In genomic region chr19:1863638-1864479, GRCh38 we compare ENCODE assay signal across 1 cellular context.
TF ChIP-seq lines count a peak whose summit lies in the region.

No MANE protein-coding gene starts in this region.

TF ChIP-seq in K562, 482 proteins besides CTCF, POLR2A, EP300 and RAD21 (continues in another document):
- TF ChIP-seq SIX5 (IDR thresholded peaks at IDR 0.05; ENCODE audit: borderline replicate concordance in 1 of 2, insufficient read depth in 1 of 2, low read depth in 1 of 2, low read length in 2 of 2) (no peak), NFIC (IDR thresholded peaks at IDR 0.05) (0 out of 2 replicates have a peak, but pooled peaks have one; percentile 30), RBM17 (IDR thresholded peaks at IDR 0.05; ENCODE audit: borderline replicate concordance, low read depth, low read length) (no peak), PHF8 (IDR thresholded peaks at IDR 0.05; ENCODE audit: borderline replicate concordance, low read length) (peak; percentile 67; the same call in 1 of the 2 replicates), ELF2 (CRISPR knock-in tag; IDR thresholded peaks at IDR 0.05) (peak; percentile 59), ZFP36 (IDR thresholded peaks at IDR 0.05; ENCODE audit: low read depth, low read length, partially characterized antibody) (no peak), THRB (CRISPR knock-in tag; conservative IDR thresholded peaks at IDR 0.05) (0 out of 2 replicates have a peak, but pooled peaks have one; percentile 68), NELFE (IDR thresholded peaks at IDR 0.05; ENCODE audit: insufficient read depth, insufficient read length) (no peak), PHF20 (IDR thresholded peaks at IDR 0.05; ENCODE audit: partially characterized antibody) (peak; percentile 34), ELK3 (CRISPR knock-in tag; IDR thresholded peaks at IDR 0.05) (no peak), AFF4 (CRISPR knock-in tag; IDR thresholded peaks at IDR 0.05) (no peak; the same call in 1 of the 2 replicates), DPF2 (IDR thresholded peaks at IDR 0.05) (peak; percentile 37; the same call in 1 of the 2 replicates), GABPB1 (CRISPR knock-in tag; IDR thresholded peaks at IDR 0.05) (0 out of 2 replicates have a peak, but pooled peaks have one; percentile 39), E2F8 (IDR thresholded peaks at IDR 0.05; ENCODE audit: low read depth, partially characterized antibody) (peak; percentile 77), E2F6 (IDR thresholded peaks at IDR 0.05; ENCODE audit: borderline replicate concordance in 1 of 2, extremely low read depth in 1 of 2, insufficient read depth in 1 of 2, insufficient read length in 1 of 2, low read depth in 1 of 2, low read length in 1 of 2, poor library complexity in 1 of 2, severe bottlenecking in 1 of 2) (peak; percentile 68 to 76), TRIM24 (IDR thresholded peaks at IDR 0.05) (peak in 1 of 2 experiments; percentile 36; a peak in 1 of 4 replicates), PRPF4 (IDR thresholded peaks at IDR 0.05; ENCODE audit: insufficient read depth, low read depth, low read length, poor library complexity, severe bottlenecking) (peak; percentile 75), E2F3 (CRISPR knock-in tag; IDR thresholded peaks at IDR 0.05) (0 out of 2 replicates have a peak, but pooled peaks have one; percentile 39), L3MBTL2 (IDR thresholded peaks at IDR 0.05) (peak; percentile 78), HDAC1 (IDR thresholded peaks at IDR 0.05) (peak; percentile 96 to 100; a peak in 3 of 4 replicates), USF2 (CRISPR knock-in tag; IDR thresholded peaks at IDR 0.05) (peak; percentile 89), CREB3L1 (IDR thresholded peaks at IDR 0.05; ENCODE audit: borderline replicate concordance, low read depth) (peak; percentile 76), ZBTB17 (CRISPR knock-in tag; IDR thresholded peaks at IDR 0.05) (no peak), LEF1 (IDR thresholded peaks at IDR 0.05) (peak; percentile 72), ZBTB7A (IDR thresholded peaks at IDR 0.05; ENCODE audit: borderline replicate concordance, control insufficient read depth, low read depth, low read length) (peak; percentile 67), ZBTB11 (CRISPR knock-in tag; IDR thresholded peaks at IDR 0.05) (peak in 1 of 3 experiments; percentile 81; a peak in 2 of 6 replicates), BCOR (IDR thresholded peaks at IDR 0.05) (peak; percentile 55; the same call in 1 of the 2 replicates), RBFOX2 (IDR thresholded peaks at IDR 0.05; ENCODE audit: low read depth, low read length) (peak; percentile 81), KLF6 (CRISPR knock-in tag; IDR thresholded peaks at IDR 0.05; ENCODE audit: borderline replicate concordance) (peak; percentile 94), RBM14 (IDR thresholded peaks at IDR 0.05; ENCODE audit: borderline replicate concordance, insufficient read depth, low read depth, low read length) (0 out of 2 replicates have a peak, but pooled peaks have one; percentile 41), ETV1 (tag; conservative IDR thresholded peaks at IDR 0.05; ENCODE audit: low read depth) (peak; percentile 83), ZBTB1 (CRISPR knock-in tag; IDR thresholded peaks at IDR 0.05; ENCODE audit: borderline replicate concordance, low read depth) (peak; percentile 30; the same call in 1 of the 2 replicates), CLOCK (CRISPR knock-in tag; IDR thresholded peaks at IDR 0.05; ENCODE audit: borderline replicate concordance) (0 out of 2 replicates have a peak, but pooled peaks have one; percentile 14), ATF7 (IDR thresholded peaks at IDR 0.05) (peak; percentile 59; the same call in 1 of the 2 replicates), HMGN3 (IDR thresholded peaks at IDR 0.05; ENCODE audit: borderline replicate concordance, extremely low read depth, insufficient read length, low read depth, low read length) (peak; percentile 48), MAZ (CRISPR knock-in tag; conservative IDR thresholded peaks at IDR 0.05 in 1 of 2, IDR thresholded peaks at IDR 0.05 in 1 of 2) (peak in 1 of 2 experiments; percentile 91; a peak in 2 of 4 replicates), GMEB1 (CRISPR knock-in tag; IDR thresholded peaks at IDR 0.05) (peak; percentile 52; the same call in 1 of the 2 replicates)
